15 cellular contexts compared by ENCODE assay signal in the genomic region with DNA sequence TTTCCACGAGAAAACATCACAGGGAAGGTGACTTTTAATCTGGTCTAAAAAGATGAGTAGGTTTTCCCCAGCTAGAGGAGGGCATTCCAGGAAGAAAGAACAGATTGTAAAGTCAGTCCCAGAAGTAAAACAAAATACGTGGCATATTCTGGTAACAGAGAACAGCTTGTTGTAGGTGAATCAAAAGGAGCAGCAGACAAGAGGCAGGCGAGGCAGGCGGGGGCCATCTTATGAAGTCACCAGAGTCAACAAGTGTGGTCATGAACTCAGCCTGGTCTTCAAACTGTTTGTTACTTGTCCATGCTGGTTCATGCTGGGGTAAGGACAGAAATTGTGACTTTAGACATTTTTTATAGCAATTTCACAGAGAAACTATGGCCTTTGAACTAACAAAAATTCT. TPM values are rescaled to one million over a fixed set of nuclear protein-coding genes. Genes with fewer than 3 reads are reported as not detected.
DNase-seq lines count a peak whose midpoint lies in the region; ATAC-seq, FAIRE-seq and TF ChIP-seq lines count a peak whose summit lies in the region.
"Had no signal": no experiment of that assay in that cellular context is flagged by ENCODE, and none has a peak within 500 bp of the region (broad histone marks: within the 10 kb centered on the region; RNA-seq: fewer than 3 reads in every experiment).

No MANE protein-coding gene starts in this region.

- no peak for TF ChIP-seq POLR2A in GM12878 (IDR thresholded peaks at IDR 0.05; ENCODE audit: low read depth, low read length)

- no peak overlapping the region for H3K14ac ChIP-seq in trophoblast cell (ENCODE audit: low read length)

- H3K4ac ChIP-seq in trophoblast cell (ENCODE audit: low read depth, low read length): peak overlapping the region; percentile 42

- FAIRE-seq in GM12878 (lab: Jason Lieb, UNC): no peak

- H3K18ac ChIP-seq in trophoblast cell (ENCODE audit: low read length): no peak overlapping the region

- H4K8ac ChIP-seq in trophoblast cell (ENCODE audit: low read depth, low read length): no peak overlapping the region

- DNase-seq in GM12878 (ENCODE audit: low read depth, low spot score): no peak
- no peak for DNase-seq in trophoblast cell
- no peak for DNase-seq in ureter (ENCODE audit: low spot score)
- DNase-seq: activated CD4-positive, CD25-positive, alpha-beta regulatory T cell; COR-L47; esophagus squamous epithelium; immature natural killer cell; NCI-H1417 treated with DMSO at 0.1 percent for 48 hours; NCI-H69; SIG-M5 had no signal

- no peak for TF ChIP-seq CTCF in GM12878 (IDR thresholded peaks at IDR 0.05 in 2 of 3, conservative IDR thresholded peaks at IDR 0.05 in 1 of 3; ENCODE audit: control insufficient read depth in 2 of 3, extremely low read depth in 1 of 3, insufficient read depth in 1 of 3, low read depth in 3 of 3, low read length in 3 of 3)

- H3K4me1 Mint-ChIP-seq in IgD-negative memory B cell: peaks cover 21 to 45% (median 28%) of the 10 kb centered on the region in 3 donors
- H3K4me1 Mint-ChIP-seq: central memory CD8-positive, alpha-beta T cell; immature natural killer cell had no signal

- H3K4me2 ChIP-seq in GM12878 (ENCODE audit: control insufficient read depth, insufficient read depth) (no peak overlapping the region), trophoblast cell (ENCODE audit: low read length) (no peak overlapping the region)

- H3K23ac ChIP-seq in trophoblast cell (ENCODE audit: low read length): no peak overlapping the region

- POLR2A ChIA-PET in GM12878 (lab: Charles Lee): interaction anchor here (1.0 to 4.3 kb wide), 6 partner anchors 8 to 64 kb away, joined by 3 to 25 read pairs (median 8); partner anchors contain the start of gene COX17

- H3K4me3 ChIP-seq in GM12878 (no peak overlapping the region), trophoblast cell (ENCODE audit: low read depth, low read length) (no peak overlapping the region)
- H3K4me3 ChIP-seq: esophagus squamous epithelium had no signal

- in situ Hi-C loops in GM12878 (cut with MboI): no loop called here

- intact Hi-C loops in GM12878 (cut with micrococcal nuclease; ENCODE audit: unreplicated experiment): no loop called here

- peak overlapping the region; percentile 94 for H2BK12ac ChIP-seq in trophoblast cell (ENCODE audit: low read length)

- peak overlapping the region; percentile 92 for H4K91ac ChIP-seq in trophoblast cell (ENCODE audit: low read depth, low read length)

- peaks cover 36% of the 10 kb centered on the region for H3K79me1 ChIP-seq in trophoblast cell (ENCODE audit: low read length)

- H2AK5ac ChIP-seq in trophoblast cell (ENCODE audit: low read length): no peak overlapping the region

- no peaks in the 10 kb centered on the region for H4K20me1 ChIP-seq in GM12878 (ENCODE audit: control insufficient read depth, insufficient read depth)

- H3K9me3 Mint-ChIP-seq in IgD-negative memory B cell: no peaks in the 10 kb centered on the region
- H3K9me3 Mint-ChIP-seq: activated T-helper 1 cell treated with anti-CD3 and anti-CD28 coated beads, Interleukin-12 subunit alpha, Interleukin-12 subunit beta, Interleukin-2, Interleukin-4 antibody, amounts not matched to agents 30 ng/mL and 10 ng/mL and 1 ng/mL, durations not matched to agents 14 hours and 24 hours and 36 hours; central memory CD8-positive, alpha-beta T cell; immature natural killer cell had no signal

- WGBS in GM12878 (ENCODE audit: insufficient coverage, insufficient replicate concordance, low lambda C conversion rate, missing lambda C conversion rate): 57% methylated on average over 4 of the region's 4 CpGs
- no CpG with 5 or more reads among the region's 4 CpGs for WGBS in trophoblast cell (ENCODE audit: extremely low coverage, insufficient coverage, insufficient read length)

- peaks cover 7% of the 10 kb centered on the region for H3K36me3 Mint-ChIP-seq in IgD-negative memory B cell

- H3K27ac ChIP-seq in GM12878 (ENCODE audit: control insufficient read depth, insufficient read depth) (peak overlapping the region; percentile 53), trophoblast cell (ENCODE audit: low read depth, low read length) (peak overlapping the region; percentile 18)
- H3K27ac ChIP-seq: esophagus squamous epithelium had no signal

- H3K9ac ChIP-seq in GM12878 (ENCODE audit: control insufficient read depth, insufficient read depth, low read length): no peak overlapping the region
- no peak overlapping the region for H3K9ac ChIP-seq in trophoblast cell (ENCODE audit: low read length)

- H3K36me3 ChIP-seq in GM12878 (ENCODE audit: control insufficient read depth in 2 of 2, insufficient read depth in 2 of 2, low read length in 1 of 2) (peaks cover 0 to 7% of the 10 kb centered on the region in 2 experiments; a peak in 2 of 4 replicates), trophoblast cell (ENCODE audit: control insufficient read depth in 1 of 2, insufficient read depth in 2 of 2, low read length in 2 of 2) (peaks cover 0 to 1% of the 10 kb centered on the region in 2 experiments)

- no peak for TF ChIP-seq EP300 in GM12878 (IDR thresholded peaks at IDR 0.05; ENCODE audit: borderline replicate concordance in 1 of 2, control insufficient read depth in 1 of 2, low read depth in 2 of 2, low read length in 2 of 2)

- no peak for TF ChIP-seq RAD21 in GM12878 (IDR thresholded peaks at IDR 0.05; ENCODE audit: insufficient read depth, low read depth, low read length)

- RAD21 ChIA-PET in GM12878 (lab: Charles Lee; ENCODE audit: unreplicated experiment): interaction anchor here (1.0 to 5.4 kb wide), 10 partner anchors 10 to 114 kb away, joined by 3 to 52 read pairs (median 8); partner anchors contain the start of gene COX17

- no TSS peak for BruUV-seq in GM12878 (replicated peaks; lab: Mats Ljungman, UMichigan)

- H2AFZ ChIP-seq in GM12878 (ENCODE audit: control insufficient read depth, low read depth, low read length): no peak overlapping the region
- H2AFZ ChIP-seq in trophoblast cell (ENCODE audit: insufficient read depth, low read length, poor library complexity): no peak overlapping the region

- no peaks in the 10 kb centered on the region; the same call in none of the 2 replicates for H3K79me2 ChIP-seq in GM12878 (ENCODE audit: control insufficient read depth, insufficient read depth, low read length)
- peaks cover 11% of the 10 kb centered on the region for H3K79me2 ChIP-seq in trophoblast cell (ENCODE audit: control insufficient read depth, insufficient read depth, low read length, poor library complexity)

- H2BK5ac ChIP-seq in trophoblast cell (ENCODE audit: low read depth, low read length, poor library complexity): no peak overlapping the region

- ATAC-seq in GM12878: peak; percentile 13; the same call in 1 of the 3 replicates
- no peak for ATAC-seq in GM19397 (IDR thresholded peaks at IDR 0.05; ENCODE audit: unreplicated experiment)
- no peak for ATAC-seq in GM21737 (IDR thresholded peaks at IDR 0.05; ENCODE audit: unreplicated experiment)

- peak overlapping the region; percentile 82 for H2BK120ac ChIP-seq in trophoblast cell (ENCODE audit: insufficient read depth, low read length, poor library complexity)

- no peak overlapping the region for H4K12ac ChIP-seq in trophoblast cell (ENCODE audit: low read depth, low read length)

- H3K9me3 ChIP-seq in GM12878 (replicated peaks; ENCODE audit: control insufficient read depth, insufficient read depth, low read length) (no peaks in the 10 kb centered on the region; the same call in 2 of the 3 replicates), trophoblast cell (ENCODE audit: insufficient read depth, low read depth, low read length) (no peaks in the 10 kb centered on the region)
- H3K9me3 ChIP-seq: esophagus squamous epithelium had no signal

- H3K27ac Mint-ChIP-seq in IgD-negative memory B cell: peak overlapping the region in 2 of 3 donors; percentile 4 to 89
- H3K27ac Mint-ChIP-seq: activated T-helper 1 cell treated with anti-CD3 and anti-CD28 coated beads, Interleukin-12 subunit alpha, Interleukin-12 subunit beta, Interleukin-2, Interleukin-4 antibody, amounts not matched to agents 30 ng/mL and 10 ng/mL and 1 ng/mL, durations not matched to agents 14 hours and 24 hours and 36 hours had no signal

- no peaks in the 10 kb centered on the region for H3K27me3 ChIP-seq in GM12878 (replicated peaks in 1 of 2; ENCODE audit: control insufficient read depth in 2 of 2, insufficient read depth in 2 of 2, low read length in 1 of 2)
- no peaks in the 10 kb centered on the region for H3K27me3 ChIP-seq in trophoblast cell (ENCODE audit: insufficient read depth, low read length)
- H3K27me3 ChIP-seq: esophagus squamous epithelium had no signal

- H3K4me1 ChIP-seq in GM12878 (ENCODE audit: control insufficient read depth, insufficient read depth, low read length): peaks cover 30% of the 10 kb centered on the region
- H3K4me1 ChIP-seq in trophoblast cell (ENCODE audit: control insufficient read depth in 1 of 2, insufficient read depth in 2 of 2, low read length in 2 of 2): peaks cover 21 to 26% of the 10 kb centered on the region in 2 experiments

- H3K27me3 Mint-ChIP-seq in IgD-negative memory B cell: no peaks in the 10 kb centered on the region
- H3K27me3 Mint-ChIP-seq: central memory CD8-positive, alpha-beta T cell had no signal

- SMC1A ChIA-PET in GM12878 (lab: Charles Lee; ENCODE audit: uncharacterized antibody, unreplicated experiment): interaction anchor here (1.0 to 8.0 kb wide), 14 partner anchors 8 to 164 kb away, joined by 3 to 100 read pairs (median 4); partner anchors contain the start of genes COX17 and PLA1A

- peak overlapping the region in 1 of 4 donors; percentile 79 for H3K4me3 Mint-ChIP-seq in IgD-negative memory B cell
- H3K4me3 Mint-ChIP-seq: activated T-helper 1 cell treated with anti-CD3 and anti-CD28 coated beads, Interleukin-12 subunit alpha, Interleukin-12 subunit beta, Interleukin-2, Interleukin-4 antibody, amounts not matched to agents 30 ng/mL and 10 ng/mL and 1 ng/mL, durations not matched to agents 14 hours and 24 hours and 36 hours; central memory CD8-positive, alpha-beta T cell; immature natural killer cell had no signal

- CTCF ChIA-PET in GM12878 (lab: Yijun Ruan, JAX): interaction anchor here (1.1 to 9.5 kb wide), 8 partner anchors 8 to 64 kb away, joined by 3 to 71 read pairs (median 10); partner anchors contain the start of genes COX17 and PLA1A

RNA-seq across cellular contexts. Expression of gene POPDC2, which starts 4.0 kb away (rescaled TPM):
- polyA plus RNA-seq in IgD-negative memory B cell (2.2 TPM), GM12878 (2011; rRNA removed) (8.6 and 12.7 TPM in 2 replicates), GM12878 (2014; fragmentation: Illumina TruSeq; extraction: Trizol) (2.6 and 3.6 TPM in 2 replicates), GM12878 (2014; fragmentation: Nextera tagmentation; extraction: Ambion mirVana) (1 to 10 TPM; 3.5 to 5.3 TPM), GM12878 (2014; rRNA removed) (3.8 and 6.1 TPM in 2 replicates), GM12878 (2016; fragmentation: Nextera tagmentation; extraction: Ambion mirVana) (1 to 10 TPM; 1.8 to 4.0 TPM)
- total RNA-seq in GM12878 (2013; cell fraction: nucleolus; rRNA removed): 18.9 and 20.7 TPM in 2 replicates
- total RNA-seq in GM12878 (2014; rRNA removed) (3.4 and 3.9 TPM in 2 replicates), GM12878 (2014; rRNA removed; fragmentation: Illumina TruSeq; extraction: Trizol) (2.7 and 7.5 TPM in 2 replicates), GM12878 (2021) (3.5 and 3.9 TPM in 2 replicates), ureter (13.9 TPM)
- 2.5 TPM for polyA plus RNA-seq in GM12878 (2011; ENCODE audit: low read depth)
- polyA plus RNA-seq in GM12878 (2011; cell fraction: cytosol; rRNA removed): 9.5 and 9.8 TPM in 2 replicates
- polyA plus RNA-seq in GM12878 (2011; cell fraction: nucleus; rRNA removed): 41.3 and 48.9 TPM in 2 replicates
- polyA plus RNA-seq in GM12878 (2012): 3.0 and 4.2 TPM in 2 replicates
- polyA minus RNA-seq in GM12878 (2011; rRNA and poly(A)+ RNA removed): 12.9 and 16.1 TPM in 2 replicates
- polyA minus RNA-seq in GM12878 (2011; cell fraction: cytosol; rRNA and poly(A)+ RNA removed): 0.83 and 0.94 TPM in 2 replicates
- polyA minus RNA-seq in GM12878 (2011; cell fraction: nucleus; rRNA and poly(A)+ RNA removed): 10.8 and 19.9 TPM in 2 replicates
- 22.8 and 25.3 TPM in 2 replicates for polyA plus RNA-seq in trophoblast cell (2013)

RNA-seq across cellular contexts. Expression of gene COX17, which starts 12.8 kb away (rescaled TPM):
- polyA plus RNA-seq in IgD-negative memory B cell (124 TPM), GM12878 (2011; rRNA removed) (112 and 123 TPM in 2 replicates), GM12878 (2014; fragmentation: Illumina TruSeq; extraction: Trizol) (53.8 and 115 TPM in 2 replicates), GM12878 (2014; fragmentation: Nextera tagmentation; extraction: Ambion mirVana) (100 to 1,000 TPM; 615 to 717 TPM), GM12878 (2014; rRNA removed) (288 and 295 TPM in 2 replicates), GM12878 (2016; fragmentation: Nextera tagmentation; extraction: Ambion mirVana) (100 to 1,000 TPM; 370 to 376 TPM)
- total RNA-seq in GM12878 (2013; cell fraction: nucleolus; rRNA removed): 60.0 and 72.5 TPM in 2 replicates
- total RNA-seq in GM12878 (2014; rRNA removed) (150 and 153 TPM in 2 replicates), GM12878 (2014; rRNA removed; fragmentation: Illumina TruSeq; extraction: Trizol) (191 and 199 TPM in 2 replicates), GM12878 (2021) (111 and 113 TPM in 2 replicates), ureter (29.7 TPM)
- polyA plus RNA-seq in GM12878 (2011; ENCODE audit: low read depth): 48.3 TPM
- 77.3 and 110 TPM in 2 replicates for polyA plus RNA-seq in GM12878 (2011; cell fraction: cytosol; rRNA removed)
- 69.0 and 81.2 TPM in 2 replicates for polyA plus RNA-seq in GM12878 (2011; cell fraction: nucleus; rRNA removed)
- polyA plus RNA-seq in GM12878 (2012): 164 and 185 TPM in 2 replicates
- 37.5 and 48.8 TPM in 2 replicates for polyA minus RNA-seq in GM12878 (2011; rRNA and poly(A)+ RNA removed)
- polyA minus RNA-seq in GM12878 (2011; cell fraction: cytosol; rRNA and poly(A)+ RNA removed): 24.5 and 25.1 TPM in 2 replicates
- polyA minus RNA-seq in GM12878 (2011; cell fraction: nucleus; rRNA and poly(A)+ RNA removed): 66.6 and 89.7 TPM in 2 replicates
- polyA plus RNA-seq in trophoblast cell (2013): 106 and 109 TPM in 2 replicates

RNA-seq across cellular contexts. Expression of gene CFAP91, which starts 38.5 kb away (rescaled TPM):
- polyA plus RNA-seq in IgD-negative memory B cell (not detected), GM12878 (2011; rRNA removed) (1.2 and 1.4 TPM in 2 replicates), GM12878 (2014; fragmentation: Illumina TruSeq; extraction: Trizol) (1.5 and 2.7 TPM in 2 replicates), GM12878 (2014; fragmentation: Nextera tagmentation; extraction: Ambion mirVana) (under 1 TPM; 0.03 to 0.22 TPM), GM12878 (2014; rRNA removed) (2.2 TPM in 2 replicates), GM12878 (2016; fragmentation: Nextera tagmentation; extraction: Ambion mirVana) (1 to 10 TPM in 1 of 2 experiments, under 1 TPM in 1; 0.68 to 1.2 TPM)
- total RNA-seq in GM12878 (2013; cell fraction: nucleolus; rRNA removed): 0.81 and 2.5 TPM in 2 replicates
- total RNA-seq in GM12878 (2014; rRNA removed) (0.56 and 0.76 TPM in 2 replicates), GM12878 (2014; rRNA removed; fragmentation: Illumina TruSeq; extraction: Trizol) (0.54 and 0.69 TPM in 2 replicates), GM12878 (2021) (0.80 and 1.3 TPM in 2 replicates), ureter (5.8 TPM)
- 0.08 TPM for polyA plus RNA-seq in GM12878 (2011; ENCODE audit: low read depth)
- 0.21 and 0.57 TPM in 2 replicates for polyA plus RNA-seq in GM12878 (2011; cell fraction: cytosol; rRNA removed)
- polyA plus RNA-seq in GM12878 (2011; cell fraction: nucleus; rRNA removed): 1.6 and 3.0 TPM in 2 replicates
- 0.29 and 0.38 TPM in 2 replicates for polyA plus RNA-seq in GM12878 (2012)
- polyA minus RNA-seq in GM12878 (2011; rRNA and poly(A)+ RNA removed): 0.21 and 0.66 TPM in 2 replicates
- polyA minus RNA-seq in GM12878 (2011; cell fraction: cytosol; rRNA and poly(A)+ RNA removed): not detected in 2 replicates
- polyA minus RNA-seq in GM12878 (2011; cell fraction: nucleus; rRNA and poly(A)+ RNA removed): 0.48 and 0.73 TPM in 2 replicates
- polyA plus RNA-seq in trophoblast cell (2013): 0.08 TPM in 1 of 2 replicates, not detected in the other
- total RNA-seq: activated T-helper 1 cell treated with anti-CD3 and anti-CD28 coated beads, Interleukin-12 subunit alpha, Interleukin-12 subunit beta, Interleukin-2, Interleukin-4 antibody, amounts not matched to agents 30 ng/mL and 10 ng/mL and 1 ng/mL, durations not matched to agents 14 hours and 24 hours and 36 hours had no signal
- polyA plus RNA-seq: immature natural killer cell had no signal
